ENCODE assay signal across 3 cellular contexts in genomic region chr10:89255091-89255490, GRCh38. TPM values are rescaled to one million over a fixed set of nuclear protein-coding genes. Genes with fewer than 3 reads are reported as not detected.
"Had no signal": no experiment of that assay in that cellular context is flagged by ENCODE, and none has a peak within 500 bp of the region (broad histone marks: within the 10 kb centered on the region; RNA-seq: fewer than 3 reads in every experiment).

No MANE protein-coding gene starts in this region.

RNA-seq across cellular contexts. Expression of gene IFIT2, which starts 46.8 kb away (rescaled TPM):
- total RNA-seq: cardiac muscle cell had no signal

RNA-seq across cellular contexts. Expression of gene CH25H, which starts 48.0 kb away (rescaled TPM):
- total RNA-seq: cardiac muscle cell; endodermal cell; T-helper 1 cell treated with Interleukin-12 subunit alpha and Interleukin-12 subunit beta and Interleukin-4 antibody, amounts not matched to agents 30 ng/mL and 1 ng/mL, for 36 hours had no signal
- polyA plus RNA-seq: cardiac muscle cell had no signal
